In the genomic region with DNA sequence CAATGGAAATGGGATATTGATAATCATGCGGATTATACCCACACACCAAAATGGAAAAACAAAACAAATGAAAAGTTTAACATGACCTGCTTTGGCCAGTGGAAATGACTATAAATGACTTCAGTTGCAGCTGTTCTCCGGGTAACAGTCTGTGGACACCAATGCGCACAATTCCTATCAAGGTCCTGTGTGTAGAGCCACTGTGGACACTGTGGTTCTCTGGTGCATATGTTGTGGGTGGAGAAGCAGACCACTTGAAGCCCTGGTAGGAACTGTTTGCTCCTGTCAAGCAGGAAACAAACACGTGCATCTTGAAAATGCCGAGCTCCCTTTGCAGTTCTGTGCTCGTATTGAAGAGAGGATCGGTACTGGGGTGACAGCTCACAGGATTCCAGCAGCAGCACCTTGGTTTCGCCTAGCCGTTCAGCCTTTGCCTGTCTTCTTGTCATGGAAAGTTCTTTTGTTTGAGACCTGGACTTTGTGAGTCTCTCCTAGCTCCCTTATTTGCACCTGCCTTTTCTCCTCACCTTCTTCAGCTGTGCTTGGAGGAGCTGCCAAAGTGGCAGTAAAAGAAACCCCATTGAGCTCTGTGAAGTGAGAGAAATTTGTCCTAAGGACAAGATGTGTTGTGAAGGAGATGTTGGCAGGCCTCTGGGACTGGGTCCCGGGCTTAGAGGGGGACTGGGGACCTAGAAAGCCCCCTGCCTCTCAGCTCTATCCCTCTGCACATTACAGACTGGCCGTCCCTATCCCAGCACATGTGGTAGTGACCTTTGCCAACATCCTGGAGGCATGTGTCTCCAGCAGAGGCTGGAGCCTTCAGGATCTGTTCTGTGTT, we compare ENCODE assay signal across 17 cellular contexts. TPM values are rescaled to one million over a fixed set of nuclear protein-coding genes. Genes with fewer than 3 reads are reported as not detected.
DNase-seq lines count a peak whose midpoint lies in the region; ATAC-seq and TF ChIP-seq lines count a peak whose summit lies in the region.
"Had no signal": no experiment of that assay in that cellular context is flagged by ENCODE, and none has a peak within 500 bp of the region (broad histone marks: within the 10 kb centered on the region; RNA-seq: fewer than 3 reads in every experiment).

No MANE protein-coding gene starts in this region.

- no peaks in the 10 kb centered on the region for H3K23me2 ChIP-seq in H9 (ENCODE audit: insufficient read length, low read depth, low read length, poor library complexity, severe bottlenecking)

- H3K4me1 Mint-ChIP-seq in T-helper 2 cell treated with Interferon-gamma antibody and Interleukin-4, amounts not matched to agents 5 μg/mL and 100 μg/mL, for 36 hours (ENCODE audit: low read depth), result peaks cover 82% of the 10 kb centered on the region
- H3K4me1 Mint-ChIP-seq in H9 (peaks cover 76 to 77% of the 10 kb centered on the region in 2 experiments), progenitor cell of endocrine pancreas (ENCODE audit: low read depth) (peaks cover 28% of the 10 kb centered on the region)

- no peak overlapping the region for H2BK120ac ChIP-seq in H9 (ENCODE audit: low read depth, low read length, poor library complexity, severe bottlenecking)

- peak overlapping the region; percentile 64 for H3K27ac Mint-ChIP-seq in T-helper 2 cell treated with Interferon-gamma antibody and Interleukin-4, amounts not matched to agents 5 μg/mL and 100 μg/mL, for 36 hours
- H3K27ac Mint-ChIP-seq in H9 (peak overlapping the region in 2 of 3 experiments; percentile 30 to 50; a peak in 3 of 7 replicates), progenitor cell of endocrine pancreas (peak overlapping the region; percentile 47)
- peak overlapping the region; percentile 76 to 82 for H3K27ac Mint-ChIP-seq in activated naive CD4-positive, alpha-beta T cell treated with anti-CD3 and anti-CD28 coated beads, Interleukin-2, amount 50 U/mL, for 72 hours

- H3K4ac ChIP-seq in H9 (ENCODE audit: low read depth, low read length), result no peak overlapping the region

- H3K36me3 Mint-ChIP-seq in T-helper 2 cell treated with Interferon-gamma antibody and Interleukin-4, amounts not matched to agents 5 μg/mL and 100 μg/mL, for 36 hours (ENCODE audit: low read depth), result peaks cover 33% of the 10 kb centered on the region
- peaks cover 2 to 15% (median 7%) of the 10 kb centered on the region in 3 experiments; a peak in 4 of 7 replicates for H3K36me3 Mint-ChIP-seq in H9 (ENCODE audit: insufficient read depth in 1 of 3, low read depth in 3 of 3)
- peaks cover 8 to 26% of the 10 kb centered on the region in 2 donors for H3K36me3 Mint-ChIP-seq in activated naive CD4-positive, alpha-beta T cell treated with anti-CD3 and anti-CD28 coated beads, Interleukin-2, amount 50 U/mL, for 72 hours
- H3K36me3 Mint-ChIP-seq in progenitor cell of endocrine pancreas (ENCODE audit: insufficient read depth), result peaks cover 4% of the 10 kb centered on the region

- H3K27me3 ChIP-seq in H9 (ENCODE audit: insufficient read depth, low read length), result no peaks in the 10 kb centered on the region
- H3K27me3 ChIP-seq: heart right ventricle, left lung, sigmoid colon had no signal

- DNase-seq in T-helper 2 cell treated with Interferon-gamma antibody and Interleukin-4, amounts not matched to agents 5 μg/mL and 100 μg/mL, for 36 hours (ENCODE audit: low spot score), result no peak
- DNase-seq in T-helper 2 cell, result no peak
- no peak for DNase-seq in H9
- DNase-seq in activated naive CD4-positive, alpha-beta T cell treated with anti-CD3 and anti-CD28 coated beads, Interleukin-2, amount 50 U/mL, for 72 hours (ENCODE audit: low spot score in 2 of 2), result no peak
- DNase-seq in progenitor cell of endocrine pancreas (ENCODE audit: low spot score, unreplicated experiment), result no peak
- DNase-seq in NCI-H526 treated with DMSO at 0.1 percent for 48 hours (lab: John Stamatoyannopoulos, UW), result no peak
- no peak for DNase-seq in NCI-H446 (lab: John Stamatoyannopoulos, UW)
- DNase-seq: activated CD4-positive, CD25-positive, alpha-beta regulatory T cell treated with anti-CD3 and anti-CD28 coated beads, Interleukin-2, amount 50 U/mL, for 72 hours; Caco-2; erythroblast; heart right ventricle; left lung; NCI-H1092 treated with DMSO at 0.1 percent for 48 hours; NCI-H2227 treated with DMSO at 0.1 percent for 48 hours; sigmoid colon had no signal

- H3K14ac ChIP-seq in H9 (ENCODE audit: insufficient read depth, low read length), result no peak overlapping the region; the same call in 1 of the 2 replicates

- no peak overlapping the region for H3K27ac ChIP-seq in H9 (ENCODE audit: insufficient read length, low read depth, low read length)
- H3K27ac ChIP-seq: sigmoid colon had no signal

- peaks cover 18% of the 10 kb centered on the region for H3K79me1 ChIP-seq in H9 (ENCODE audit: insufficient read depth, low read depth, low read length, poor library complexity, severe bottlenecking)

- H3K9me3 Mint-ChIP-seq in T-helper 2 cell treated with Interferon-gamma antibody and Interleukin-4, amounts not matched to agents 5 μg/mL and 100 μg/mL, for 36 hours, result no peaks in the 10 kb centered on the region
- H3K9me3 Mint-ChIP-seq in H9, result no peaks in the 10 kb centered on the region
- H3K9me3 Mint-ChIP-seq in activated naive CD4-positive, alpha-beta T cell treated with anti-CD3 and anti-CD28 coated beads, Interleukin-2, amount 50 U/mL, for 72 hours, result no peaks in the 10 kb centered on the region
- H3K9me3 Mint-ChIP-seq in progenitor cell of endocrine pancreas (ENCODE audit: low read depth), result no peaks in the 10 kb centered on the region
- H3K9me3 Mint-ChIP-seq: neural crest cell had no signal

- H3K27me3 Mint-ChIP-seq in T-helper 2 cell treated with Interferon-gamma antibody and Interleukin-4, amounts not matched to agents 5 μg/mL and 100 μg/mL, for 36 hours (ENCODE audit: low read depth), result no peaks in the 10 kb centered on the region
- H3K27me3 Mint-ChIP-seq in H9 (ENCODE audit: low read depth) (no peaks in the 10 kb centered on the region), progenitor cell of endocrine pancreas (no peaks in the 10 kb centered on the region)

- H3K9ac ChIP-seq in H9 (ENCODE audit: extremely low read depth, insufficient read length, low read length), result no peak overlapping the region

- H4K8ac ChIP-seq in H9 (replicated peaks; ENCODE audit: insufficient read length, low read depth, low read length), result no peak overlapping the region

- TF ChIP-seq CTCF in H9 (conservative IDR thresholded peaks at IDR 0.05), result no peak
- no peak for TF ChIP-seq CTCF in progenitor cell of endocrine pancreas (IDR thresholded peaks at IDR 0.05; ENCODE audit: unreplicated experiment)

- WGBS in H9 (ENCODE audit: extremely low coverage, insufficient read length, low lambda C conversion rate), result no CpG with 5 or more reads among the region's 11 CpGs

- H2BK12ac ChIP-seq in H9 (ENCODE audit: insufficient read length, low read depth, low read length), result no peak overlapping the region

- H3K4me1 ChIP-seq in H9 (ENCODE audit: insufficient read depth, low read length), result no peaks in the 10 kb centered on the region
- H3K4me1 ChIP-seq: Caco-2 had no signal

- H3K9me3 ChIP-seq in H9 (ENCODE audit: control insufficient read depth, low read depth, low read length), result no peaks in the 10 kb centered on the region
- H3K9me3 ChIP-seq: Caco-2, heart right ventricle, left lung, sigmoid colon had no signal

- no peak overlapping the region for H3K56ac ChIP-seq in H9 (ENCODE audit: insufficient read length, low read depth, low read length)

- peak in 1 of 2 donors; percentile 10 for ATAC-seq in activated naive CD4-positive, alpha-beta T cell treated with anti-CD3 and anti-CD28 coated beads, Interleukin-2, amount 50 U/mL, for 72 hours
- no peak for ATAC-seq in HG02759 (IDR thresholded peaks at IDR 0.05; ENCODE audit: unreplicated experiment)
- ATAC-seq: left lung had no signal

- no peak overlapping the region for H3K18ac ChIP-seq in H9 (ENCODE audit: insufficient read length, low read depth, low read length)

- H2AK5ac ChIP-seq in H9 (ENCODE audit: insufficient read length, low read length), result no peak overlapping the region

- no peak overlapping the region for H2AFZ ChIP-seq in H9 (ENCODE audit: low read length)

- H4K20me1 ChIP-seq in H9 (ENCODE audit: control insufficient read depth, insufficient read depth, insufficient read length), result no peaks in the 10 kb centered on the region

- no peak overlapping the region for H3T11ph ChIP-seq in H9 (ENCODE audit: low read length)

- H2BK5ac ChIP-seq in H9 (ENCODE audit: insufficient read length, low read length), result no peak overlapping the region

- H3K79me2 ChIP-seq in H9 (ENCODE audit: insufficient read depth, low read length), result peaks cover 19% of the 10 kb centered on the region; the same call in 1 of the 2 replicates

- no peak overlapping the region for H4K91ac ChIP-seq in H9 (ENCODE audit: insufficient read length, low read depth, low read length)

- no peak overlapping the region for H2BK20ac ChIP-seq in H9 (ENCODE audit: low read depth, low read length, poor library complexity, severe bottlenecking)

- no peak overlapping the region for H2BK15ac ChIP-seq in H9 (ENCODE audit: low read depth, low read length)

- H3K4me2 ChIP-seq in H9 (ENCODE audit: insufficient read depth, insufficient read length, low read length), result no peak overlapping the region

- no peak overlapping the region for H3K23ac ChIP-seq in H9 (ENCODE audit: insufficient read length, low read depth, low read length)

- H4K5ac ChIP-seq in H9 (ENCODE audit: insufficient read length, low read depth, low read length), result no peak overlapping the region

- peak overlapping the region; percentile 78 for H3K4me3 Mint-ChIP-seq in T-helper 2 cell treated with Interferon-gamma antibody and Interleukin-4, amounts not matched to agents 5 μg/mL and 100 μg/mL, for 36 hours
- H3K4me3 Mint-ChIP-seq in H9 (no peak overlapping the region), progenitor cell of endocrine pancreas (ENCODE audit: low read depth) (no peak overlapping the region)
- H3K4me3 Mint-ChIP-seq: neural crest cell had no signal

RNA-seq across cellular contexts. Expression of gene NCK2, which starts 33.0 kb away (rescaled TPM):
- total RNA-seq in H9 (2021) (49.2 and 51.0 TPM in 2 replicates), progenitor cell of endocrine pancreas (92.5 TPM in 2 replicates)
- total RNA-seq in activated naive CD4-positive, alpha-beta T cell treated with anti-CD3 and anti-CD28 coated beads, Interleukin-2, amount 50 U/mL, for 72 hours, result 10 to 100 TPM; 89.3 to 98.5 TPM
